17 cellular contexts compared by ENCODE assay signal in genomic region chr3:189099505-189100290, GRCh38.
DNase-seq lines count a peak whose midpoint lies in the region; ATAC-seq and TF ChIP-seq lines count a peak whose summit lies in the region.
"Had no signal": no experiment of that assay in that cellular context is flagged by ENCODE, and none has a peak within 500 bp of the region (broad histone marks: within the 10 kb centered on the region; RNA-seq: fewer than 3 reads in every experiment).

No MANE protein-coding gene starts in this region.

- H3K9ac ChIP-seq in smooth muscle cell (ENCODE audit: low read depth) = no peak overlapping the region

- H3K27me3 ChIP-seq in ascending aorta (no peaks in the 10 kb centered on the region), heart left ventricle (no peaks in the 10 kb centered on the region), ovary (no peaks in the 10 kb centered on the region), transverse colon (no peaks in the 10 kb centered on the region), smooth muscle cell (ENCODE audit: low read depth) (no peaks in the 10 kb centered on the region)

- no peaks in the 10 kb centered on the region for H3K36me3 ChIP-seq in ascending aorta
- H3K36me3 ChIP-seq in heart left ventricle = no peaks in the 10 kb centered on the region
- H3K36me3 ChIP-seq in ovary = no peaks in the 10 kb centered on the region
- H3K36me3 ChIP-seq in transverse colon = no peaks in the 10 kb centered on the region
- no peaks in the 10 kb centered on the region for H3K36me3 ChIP-seq in smooth muscle cell (ENCODE audit: low read depth)

- peak; percentile 43 to 80 (median 64) for ATAC-seq in heart left ventricle
- ATAC-seq in GM19455 (IDR thresholded peaks at IDR 0.05; ENCODE audit: unreplicated experiment) = no peak
- ATAC-seq: foreskin keratinocyte had no signal

- intact Hi-C loops in ascending aorta (cut with DNase I) = no loop called here
- intact Hi-C loops in heart left ventricle (cut with DNase I) = loop anchor here in 1 of 10 donors (2.0 kb wide), 1 partner anchor 23 kb away; no protein-coding TSS in a partner anchor
- intact Hi-C loops in ovary (cut with DNase I) = loop anchor here in 1 of 4 donors (10.0 kb wide), 1 partner anchor 45 kb away; no protein-coding TSS in a partner anchor
- intact Hi-C loops in transverse colon (cut with DNase I; ENCODE audit: low total_unique reads) = no loop called here

- in situ Hi-C loops in transverse colon (cut with MboI; ENCODE audit: low pct_ligation_motif_present in 1 of 4, low pct_unique_long_range_greater_than_20kb in 1 of 4, low sequenced_read_pairs in 3 of 4) = no loop called here

- H2AFZ ChIP-seq in smooth muscle cell (ENCODE audit: low read depth) = no peak overlapping the region

- 66 to 76% (median 67%) methylated on average over 12 of the region's 12 CpGs for WGBS in heart left ventricle, 4 donors
- 16 to 28% (median 25%) methylated on average over 12 of the region's 12 CpGs for WGBS in ovary, 3 donors
- 40 to 75% methylated on average over 2 to 12 of the region's 12 CpGs for whole genome bisulfite sequencing in transverse colon (ENCODE audit: low coverage in 1 of 2), 2 donors
- 93% methylated on average over 12 of the region's 12 CpGs for WGBS in smooth muscle cell (ENCODE audit: low lambda C conversion rate)

- H3K9me3 ChIP-seq in ascending aorta = no peaks in the 10 kb centered on the region
- no peaks in the 10 kb centered on the region for H3K9me3 ChIP-seq in heart left ventricle
- no peaks in the 10 kb centered on the region for H3K9me3 ChIP-seq in ovary
- no peaks in the 10 kb centered on the region for H3K9me3 ChIP-seq in transverse colon
- H3K9me3 ChIP-seq in smooth muscle cell (replicated peaks; ENCODE audit: low read depth) = no peaks in the 10 kb centered on the region

- TF ChIP-seq CTCF in ascending aorta (IDR thresholded peaks at IDR 0.05) (no peak), heart left ventricle (IDR thresholded peaks at IDR 0.05) (no peak), ovary (IDR thresholded peaks at IDR 0.05) (no peak), transverse colon (IDR thresholded peaks at IDR 0.05) (no peak), smooth muscle cell (IDR thresholded peaks at IDR 0.05; ENCODE audit: borderline replicate concordance, insufficient read depth, poor library complexity, severe bottlenecking) (no peak)

- no peaks in the 10 kb centered on the region for H4K20me1 ChIP-seq in smooth muscle cell (ENCODE audit: low read depth)

- H3K79me2 ChIP-seq in smooth muscle cell (ENCODE audit: low read depth) = no peaks in the 10 kb centered on the region

- no peak overlapping the region for H3K4me2 ChIP-seq in smooth muscle cell

- no peak for TF ChIP-seq POLR2A in heart left ventricle (IDR thresholded peaks at IDR 0.05)
- TF ChIP-seq POLR2A in ovary (IDR thresholded peaks at IDR 0.05) = no peak
- no peak for TF ChIP-seq POLR2A in transverse colon (IDR thresholded peaks at IDR 0.05)

- DNase-seq in ascending aorta (ENCODE audit: low spot score in 2 of 2) (no peak), heart left ventricle (peak in 4 of 5 donors; percentile 27 to 69 (median 33)), ovary (peak; percentile 52 to 63 (median 60)), transverse colon (no peak), T-helper 1 cell (no peak), smooth muscle cell (lab: John Stamatoyannopoulos, UW; ENCODE audit: unreplicated experiment) (no peak)
- DNase-seq: activated CD4-positive, alpha-beta T cell treated with anti-CD3 and anti-CD28 coated beads, Interleukin-2, amount 10 ng/mL, durations not matched to agents 7 days and 5 days; activated gamma-delta T cell treated with Interleukin-2 at 50 U/mL for 16 hours; amygdala; foreskin keratinocyte; H9; NCI-H1694; small intestine; stimulated activated CD4-positive, alpha-beta T cell treated with anti-CD3 and anti-CD28 coated beads, Interleukin-4, amount 100 ng/mL, for 24 hours; SW 1271 had no signal

- H3K4me1 ChIP-seq in ascending aorta (no peaks in the 10 kb centered on the region), heart left ventricle (peaks cover 0 to 21% (median 2%) of the 10 kb centered on the region in 12 donors), ovary (ENCODE audit: insufficient read depth) (peaks cover 10% of the 10 kb centered on the region), transverse colon (no peaks in the 10 kb centered on the region), smooth muscle cell (ENCODE audit: low read depth) (no peaks in the 10 kb centered on the region)
- H3K4me1 ChIP-seq: foreskin keratinocyte had no signal

- peak overlapping the region; percentile 71 to 79 for H3K27ac ChIP-seq in ascending aorta
- peak overlapping the region in 11 of 12 donors; percentile 23 to 88 (median 75) for H3K27ac ChIP-seq in heart left ventricle
- peak overlapping the region; percentile 1 to 81 for H3K27ac ChIP-seq in ovary
- peak overlapping the region; percentile 8 to 69 (median 26) for H3K27ac ChIP-seq in transverse colon
- H3K27ac ChIP-seq in smooth muscle cell (ENCODE audit: low read depth) = no peak overlapping the region
- H3K27ac ChIP-seq: foreskin keratinocyte, RWPE1 had no signal

- TF ChIP-seq EP300 in ovary (IDR thresholded peaks at IDR 0.05) (no peak), transverse colon (IDR thresholded peaks at IDR 0.05; ENCODE audit: low read depth) (no peak)

- no peaks in the 10 kb centered on the region for H3F3A ChIP-seq in smooth muscle cell (ENCODE audit: low read depth)

- H3K4me3 ChIP-seq in ascending aorta (no peak overlapping the region), heart left ventricle (peak overlapping the region in 3 of 12 donors; percentile 1 to 26 (median 13)), ovary (peak overlapping the region; percentile 3), transverse colon (no peak overlapping the region), smooth muscle cell (no peak overlapping the region)

Comparison
In these comparisons a context has a peak if more than half of its experiments do, and no peak if none do; other contexts are left out.
1. DNase-seq: peak in heart left ventricle (4 of 5) and ovary (5 of 5); none in ascending aorta (0 of 2), transverse colon (single experiment), T-helper 1 cell (0 of 5) and smooth muscle cell (single experiment).